ENCODE assay signal across 11 cellular contexts in genomic region chr6:56749632-56750151, GRCh38.
DNase-seq lines count a peak whose midpoint lies in the region; ATAC-seq, FAIRE-seq and TF ChIP-seq lines count a peak whose summit lies in the region.
"Had no signal": no experiment of that assay in that cellular context is flagged by ENCODE, and none has a peak within 500 bp of the region (broad histone marks: within the 10 kb centered on the region; RNA-seq: fewer than 3 reads in every experiment).

No MANE protein-coding gene starts in this region.

- no peaks in the 10 kb centered on the region for H3K9me3 ChIP-seq in mucosa of descending colon

- ATAC-seq in mucosa of descending colon (peak; percentile 93), GM21529 (IDR thresholded peaks at IDR 0.05; ENCODE audit: unreplicated experiment) (no peak), HG02852 (IDR thresholded peaks at IDR 0.05; ENCODE audit: unreplicated experiment) (no peak)

- no peaks in the 10 kb centered on the region for H3K36me3 ChIP-seq in BJ (ENCODE audit: control insufficient read depth, insufficient read depth, low read length)
- H3K36me3 ChIP-seq in bronchial epithelial cell (ENCODE audit: control insufficient read depth, insufficient read depth, low read length) = no peaks in the 10 kb centered on the region
- no peaks in the 10 kb centered on the region for H3K36me3 ChIP-seq in mucosa of descending colon (ENCODE audit: low read depth)
- H3K36me3 ChIP-seq in H7 (replicated peaks; ENCODE audit: control insufficient read depth, insufficient read depth, low read length) = no peaks in the 10 kb centered on the region

- CTCF ChIA-PET in BJ (lab: Yijun Ruan, JAX) = interaction anchor here (1.0 to 1.3 kb wide), 4 partner anchors 24 to 102 kb away, joined by 3 to 4 read pairs (median 3); no protein-coding TSS in a partner anchor

- no peak for TF ChIP-seq CTCF in BJ (IDR thresholded peaks at IDR 0.05; ENCODE audit: insufficient read depth, low read depth, low read length)
- no peak for TF ChIP-seq CTCF in bronchial epithelial cell (IDR thresholded peaks at IDR 0.05; ENCODE audit: insufficient read depth, low read length, severe bottlenecking)
- no peak for TF ChIP-seq CTCF in mucosa of descending colon (IDR thresholded peaks at IDR 0.05)

- POLR2A ChIA-PET in BJ (lab: Charles Lee) = interaction anchor here (0.6 kb wide), 1 partner anchor 13 kb away, joined by 3 read pairs; no protein-coding TSS in a partner anchor

- no peak for FAIRE-seq in bronchial epithelial cell (lab: Jason Lieb, UNC)

- intact Hi-C loops in mucosa of descending colon (cut with DNase I, micrococcal nuclease) = no loop called here

- H3K27me3 ChIP-seq in BJ (ENCODE audit: control insufficient read depth, insufficient read depth, low read length) = no peaks in the 10 kb centered on the region
- H3K27me3 ChIP-seq in bronchial epithelial cell (ENCODE audit: control insufficient read depth, insufficient read depth, low read length) = no peaks in the 10 kb centered on the region
- no peaks in the 10 kb centered on the region for H3K27me3 ChIP-seq in H7 (ENCODE audit: control insufficient read depth, insufficient read depth, low read length)

- H3K4me3 ChIP-seq in BJ (ENCODE audit: low read depth, low read length) (no peak overlapping the region), bronchial epithelial cell (ENCODE audit: low read depth, low read length) (no peak overlapping the region), mucosa of descending colon (no peak overlapping the region), H7 (ENCODE audit: insufficient read depth, low read depth, low read length) (no peak overlapping the region)

- DNase-seq in BJ (ENCODE audit: low read depth) (peak; percentile 53), HT1080 (ENCODE audit: low read depth) (peak; percentile 92), bronchial epithelial cell (ENCODE audit: low read depth) (peak; percentile 93), mucosa of descending colon (no peak), H7 (no peak)
- DNase-seq in activated CD4-positive, alpha-beta T cell treated with anti-CD3 and anti-CD28 coated beads for 4 hours = no peak
- DNase-seq: DND-41, erythroblast, NCI-H1930 had no signal

- no peaks in the 10 kb centered on the region for H3K4me1 ChIP-seq in mucosa of descending colon (ENCODE audit: low read depth)

Comparison
In these comparisons a context has a peak if more than half of its experiments do, and no peak if none do; other contexts are left out.
1. DNase-seq: peak in BJ (single experiment), HT1080 (single experiment) and bronchial epithelial cell (single experiment); none in mucosa of descending colon (0 of 3), activated CD4-positive, alpha-beta T cell treated with anti-CD3 and anti-CD28 coated beads for 4 hours (0 of 2) and H7 (single experiment).